Comparison of ENCODE assay signal across 1 cellular context in the genomic region with DNA sequence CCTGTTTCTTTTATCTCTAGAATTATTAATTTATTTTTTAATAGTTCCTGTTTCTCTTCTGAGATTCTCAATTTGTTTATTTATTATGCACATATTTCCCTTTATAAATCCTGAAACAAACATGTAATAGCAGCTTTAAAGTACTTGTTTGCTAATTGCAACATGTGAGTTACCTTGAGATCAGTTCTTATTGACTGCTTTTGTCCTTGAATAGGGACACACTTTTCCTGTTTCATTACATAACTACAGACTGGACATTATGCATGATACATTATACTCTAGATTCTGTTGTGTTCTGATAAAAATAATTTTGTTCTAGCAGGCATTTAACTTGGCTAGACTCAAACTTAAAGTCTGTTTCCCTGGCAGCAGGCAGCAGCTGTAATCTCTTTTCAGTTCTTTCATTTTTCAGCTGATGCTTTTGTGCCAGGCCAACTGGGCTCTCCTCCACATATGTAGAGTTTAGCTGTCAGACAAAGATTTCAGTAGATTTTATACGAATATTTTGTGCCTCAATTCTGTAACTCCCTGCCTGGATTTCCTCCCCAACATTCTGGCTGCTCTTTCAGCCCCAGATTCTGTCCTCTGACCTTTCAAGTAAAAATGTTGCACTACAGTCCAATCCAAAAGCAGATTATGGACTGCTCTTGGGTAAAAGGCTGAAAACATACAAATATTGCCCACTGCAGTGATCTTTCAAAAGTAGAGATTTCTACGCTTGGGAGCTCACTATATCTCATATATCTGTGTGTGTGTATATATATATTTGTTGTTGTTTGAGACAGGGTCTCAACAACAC.
TF ChIP-seq lines count a peak whose summit lies in the region.

No MANE protein-coding gene starts in this region.

TF ChIP-seq in HepG2, 621 proteins besides CTCF, POLR2A, EP300 and RAD21 (continued from another document and continues in another):
- TF ChIP-seq ZBTB4 (CRISPR knock-in tag; IDR thresholded peaks at IDR 0.05; ENCODE audit: borderline replicate concordance), result no peak
- no peak for TF ChIP-seq ZNF296 (CRISPR knock-in tag; conservative IDR thresholded peaks at IDR 0.05)
- TF ChIP-seq, protein P1, sequence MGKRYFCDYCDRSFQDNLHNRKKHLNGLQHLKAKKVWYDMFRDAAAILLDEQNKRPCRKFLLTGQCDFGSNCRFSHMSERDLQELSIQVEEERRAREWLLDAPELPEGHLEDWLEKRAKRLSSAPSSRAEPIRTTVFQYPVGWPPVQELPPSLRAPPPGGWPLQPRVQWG (CRISPR knock-in tag; IDR thresholded peaks at IDR 0.05; ENCODE audit: borderline replicate concordance, low read depth), result no peak
- no peak for TF ChIP-seq TARDBP (CRISPR knock-in tag; IDR thresholded peaks at IDR 0.05)
- TF ChIP-seq, protein P2, sequence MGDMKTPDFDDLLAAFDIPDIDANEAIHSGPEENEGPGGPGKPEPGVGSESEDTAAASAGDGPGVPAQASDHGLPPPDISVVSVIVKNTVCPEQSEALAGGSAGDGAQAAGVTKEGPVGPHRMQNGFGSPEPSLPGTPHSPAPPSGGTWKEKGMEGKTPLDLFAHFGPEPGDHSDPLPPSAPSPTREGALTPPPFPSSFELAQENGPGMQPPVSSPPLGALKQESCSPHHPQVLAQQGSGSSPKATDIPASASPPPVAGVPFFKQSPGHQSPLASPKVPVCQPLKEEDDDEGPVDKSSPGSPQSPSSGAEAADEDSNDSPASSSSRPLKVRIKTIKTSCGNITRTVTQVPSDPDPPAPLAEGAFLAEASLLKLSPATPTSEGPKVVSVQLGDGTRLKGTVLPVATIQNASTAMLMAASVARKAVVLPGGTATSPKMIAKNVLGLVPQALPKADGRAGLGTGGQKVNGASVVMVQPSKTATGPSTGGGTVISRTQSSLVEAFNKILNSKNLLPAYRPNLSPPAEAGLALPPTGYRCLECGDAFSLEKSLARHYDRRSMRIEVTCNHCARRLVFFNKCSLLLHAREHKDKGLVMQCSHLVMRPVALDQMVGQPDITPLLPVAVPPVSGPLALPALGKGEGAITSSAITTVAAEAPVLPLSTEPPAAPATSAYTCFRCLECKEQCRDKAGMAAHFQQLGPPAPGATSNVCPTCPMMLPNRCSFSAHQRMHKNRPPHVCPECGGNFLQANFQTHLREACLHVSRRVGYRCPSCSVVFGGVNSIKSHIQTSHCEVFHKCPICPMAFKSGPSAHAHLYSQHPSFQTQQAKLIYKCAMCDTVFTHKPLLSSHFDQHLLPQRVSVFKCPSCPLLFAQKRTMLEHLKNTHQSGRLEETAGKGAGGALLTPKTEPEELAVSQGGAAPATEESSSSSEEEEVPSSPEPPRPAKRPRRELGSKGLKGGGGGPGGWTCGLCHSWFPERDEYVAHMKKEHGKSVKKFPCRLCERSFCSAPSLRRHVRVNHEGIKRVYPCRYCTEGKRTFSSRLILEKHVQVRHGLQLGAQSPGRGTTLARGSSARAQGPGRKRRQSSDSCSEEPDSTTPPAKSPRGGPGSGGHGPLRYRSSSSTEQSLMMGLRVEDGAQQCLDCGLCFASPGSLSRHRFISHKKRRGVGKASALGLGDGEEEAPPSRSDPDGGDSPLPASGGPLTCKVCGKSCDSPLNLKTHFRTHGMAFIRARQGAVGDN (CRISPR knock-in tag; IDR thresholded peaks at IDR 0.05), result no peak
- TF ChIP-seq ZNF816 (CRISPR knock-in tag; IDR thresholded peaks at IDR 0.05; ENCODE audit: borderline replicate concordance), result no peak
- TF ChIP-seq POLR2AphosphoS2 (IDR thresholded peaks at IDR 0.05; ENCODE audit: low read depth, low read length), result no peak
- no peak for TF ChIP-seq EEA1 (CRISPR knock-in tag; IDR thresholded peaks at IDR 0.05; ENCODE audit: borderline replicate concordance)
- TF ChIP-seq SAP130 (CRISPR knock-in tag; IDR thresholded peaks at IDR 0.05; ENCODE audit: low read depth), result peak; percentile 69
- no peak for TF ChIP-seq ZNF441 (CRISPR knock-in tag; IDR thresholded peaks at IDR 0.05; ENCODE audit: borderline replicate concordance)
- TF ChIP-seq, protein P3, sequence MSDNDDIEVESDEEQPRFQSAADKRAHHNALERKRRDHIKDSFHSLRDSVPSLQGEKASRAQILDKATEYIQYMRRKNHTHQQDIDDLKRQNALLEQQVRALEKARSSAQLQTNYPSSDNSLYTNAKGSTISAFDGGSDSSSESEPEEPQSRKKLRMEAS (IDR thresholded peaks at IDR 0.05), result no peak
- TF ChIP-seq PHB2 (IDR thresholded peaks at IDR 0.05; ENCODE audit: partially characterized antibody), result no peak
- no peak for TF ChIP-seq PCBP1 (IDR thresholded peaks at IDR 0.05; ENCODE audit: borderline replicate concordance, low read depth, low read length)
- TF ChIP-seq ZBTB1 (CRISPR knock-in tag; IDR thresholded peaks at IDR 0.05; ENCODE audit: borderline replicate concordance), result no peak
- TF ChIP-seq IKZF5 (CRISPR knock-in tag; IDR thresholded peaks at IDR 0.05), result no peak
- no peak for TF ChIP-seq HCFC1 (IDR thresholded peaks at IDR 0.05; ENCODE audit: low read depth, low read length)
- no peak for TF ChIP-seq GPN1 (CRISPR knock-in tag; IDR thresholded peaks at IDR 0.05; ENCODE audit: borderline replicate concordance)
- TF ChIP-seq TP53 (CRISPR knock-in tag; conservative IDR thresholded peaks at IDR 0.05), result no peak
- 0 out of 2 replicates have a peak, but pooled peaks have one; percentile 28 for TF ChIP-seq FOXP1 (IDR thresholded peaks at IDR 0.05)
- TF ChIP-seq FOXP1 (CRISPR knock-in tag; IDR thresholded peaks at IDR 0.05), result peak; percentile 97
- no peak for TF ChIP-seq ZNF260 (CRISPR knock-in tag; IDR thresholded peaks at IDR 0.05; ENCODE audit: borderline replicate concordance, low read depth)
- TF ChIP-seq ZBTB7A (CRISPR knock-in tag; IDR thresholded peaks at IDR 0.05), result no peak
- TF ChIP-seq NCOA5 (CRISPR knock-in tag; IDR thresholded peaks at IDR 0.05), result no peak
- TF ChIP-seq, protein P4, sequence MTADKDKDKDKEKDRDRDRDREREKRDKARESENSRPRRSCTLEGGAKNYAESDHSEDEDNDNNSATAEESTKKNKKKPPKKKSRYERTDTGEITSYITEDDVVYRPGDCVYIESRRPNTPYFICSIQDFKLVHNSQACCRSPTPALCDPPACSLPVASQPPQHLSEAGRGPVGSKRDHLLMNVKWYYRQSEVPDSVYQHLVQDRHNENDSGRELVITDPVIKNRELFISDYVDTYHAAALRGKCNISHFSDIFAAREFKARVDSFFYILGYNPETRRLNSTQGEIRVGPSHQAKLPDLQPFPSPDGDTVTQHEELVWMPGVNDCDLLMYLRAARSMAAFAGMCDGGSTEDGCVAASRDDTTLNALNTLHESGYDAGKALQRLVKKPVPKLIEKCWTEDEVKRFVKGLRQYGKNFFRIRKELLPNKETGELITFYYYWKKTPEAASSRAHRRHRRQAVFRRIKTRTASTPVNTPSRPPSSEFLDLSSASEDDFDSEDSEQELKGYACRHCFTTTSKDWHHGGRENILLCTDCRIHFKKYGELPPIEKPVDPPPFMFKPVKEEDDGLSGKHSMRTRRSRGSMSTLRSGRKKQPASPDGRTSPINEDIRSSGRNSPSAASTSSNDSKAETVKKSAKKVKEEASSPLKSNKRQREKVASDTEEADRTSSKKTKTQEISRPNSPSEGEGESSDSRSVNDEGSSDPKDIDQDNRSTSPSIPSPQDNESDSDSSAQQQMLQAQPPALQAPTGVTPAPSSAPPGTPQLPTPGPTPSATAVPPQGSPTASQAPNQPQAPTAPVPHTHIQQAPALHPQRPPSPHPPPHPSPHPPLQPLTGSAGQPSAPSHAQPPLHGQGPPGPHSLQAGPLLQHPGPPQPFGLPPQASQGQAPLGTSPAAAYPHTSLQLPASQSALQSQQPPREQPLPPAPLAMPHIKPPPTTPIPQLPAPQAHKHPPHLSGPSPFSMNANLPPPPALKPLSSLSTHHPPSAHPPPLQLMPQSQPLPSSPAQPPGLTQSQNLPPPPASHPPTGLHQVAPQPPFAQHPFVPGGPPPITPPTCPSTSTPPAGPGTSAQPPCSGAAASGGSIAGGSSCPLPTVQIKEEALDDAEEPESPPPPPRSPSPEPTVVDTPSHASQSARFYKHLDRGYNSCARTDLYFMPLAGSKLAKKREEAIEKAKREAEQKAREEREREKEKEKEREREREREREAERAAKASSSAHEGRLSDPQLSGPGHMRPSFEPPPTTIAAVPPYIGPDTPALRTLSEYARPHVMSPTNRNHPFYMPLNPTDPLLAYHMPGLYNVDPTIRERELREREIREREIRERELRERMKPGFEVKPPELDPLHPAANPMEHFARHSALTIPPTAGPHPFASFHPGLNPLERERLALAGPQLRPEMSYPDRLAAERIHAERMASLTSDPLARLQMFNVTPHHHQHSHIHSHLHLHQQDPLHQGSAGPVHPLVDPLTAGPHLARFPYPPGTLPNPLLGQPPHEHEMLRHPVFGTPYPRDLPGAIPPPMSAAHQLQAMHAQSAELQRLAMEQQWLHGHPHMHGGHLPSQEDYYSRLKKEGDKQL (CRISPR knock-in tag; IDR thresholded peaks at IDR 0.05; ENCODE audit: low read depth), result 0 out of 2 replicates have a peak, but pooled peaks have one; percentile 66
- TF ChIP-seq RORA (CRISPR knock-in tag; IDR thresholded peaks at IDR 0.05), result no peak
- TF ChIP-seq SP2 (CRISPR knock-in tag; IDR thresholded peaks at IDR 0.05), result no peak
- no peak for TF ChIP-seq GLI4 (CRISPR knock-in tag; IDR thresholded peaks at IDR 0.05; ENCODE audit: borderline replicate concordance)
- no peak for TF ChIP-seq CAMTA2 (CRISPR knock-in tag; IDR thresholded peaks at IDR 0.05; ENCODE audit: borderline replicate concordance)
- no peak for TF ChIP-seq ARNT (IDR thresholded peaks at IDR 0.05)
- no peak for TF ChIP-seq LRRFIP1 (CRISPR knock-in tag; conservative IDR thresholded peaks at IDR 0.05)
- TF ChIP-seq SMAD3 (CRISPR knock-in tag; IDR thresholded peaks at IDR 0.05), result peak; percentile 73; the same call in 1 of the 2 replicates
- no peak for TF ChIP-seq TMF1 (CRISPR knock-in tag; IDR thresholded peaks at IDR 0.05; ENCODE audit: low read depth)
- no peak for TF ChIP-seq EED (CRISPR knock-in tag; IDR thresholded peaks at IDR 0.05)
- 0 out of 2 replicates have a peak, but pooled peaks have one; percentile 38 for TF ChIP-seq ZNF792 (CRISPR knock-in tag; IDR thresholded peaks at IDR 0.05)
- TF ChIP-seq ZNF570 (CRISPR knock-in tag; IDR thresholded peaks at IDR 0.05; ENCODE audit: borderline replicate concordance), result no peak
- TF ChIP-seq KDM5B (CRISPR knock-in tag; IDR thresholded peaks at IDR 0.05; ENCODE audit: borderline replicate concordance), result no peak
- no peak for TF ChIP-seq ZNF775 (CRISPR knock-in tag; IDR thresholded peaks at IDR 0.05; ENCODE audit: borderline replicate concordance)
- no peak for TF ChIP-seq ZNF292 (CRISPR knock-in tag; IDR thresholded peaks at IDR 0.05; ENCODE audit: borderline replicate concordance, low read depth)
- no peak for TF ChIP-seq ZNF670 (CRISPR knock-in tag; IDR thresholded peaks at IDR 0.05; ENCODE audit: borderline replicate concordance)
- TF ChIP-seq RBFOX2 (IDR thresholded peaks at IDR 0.05; ENCODE audit: low read depth, low read length), result no peak
